In the genomic region with DNA sequence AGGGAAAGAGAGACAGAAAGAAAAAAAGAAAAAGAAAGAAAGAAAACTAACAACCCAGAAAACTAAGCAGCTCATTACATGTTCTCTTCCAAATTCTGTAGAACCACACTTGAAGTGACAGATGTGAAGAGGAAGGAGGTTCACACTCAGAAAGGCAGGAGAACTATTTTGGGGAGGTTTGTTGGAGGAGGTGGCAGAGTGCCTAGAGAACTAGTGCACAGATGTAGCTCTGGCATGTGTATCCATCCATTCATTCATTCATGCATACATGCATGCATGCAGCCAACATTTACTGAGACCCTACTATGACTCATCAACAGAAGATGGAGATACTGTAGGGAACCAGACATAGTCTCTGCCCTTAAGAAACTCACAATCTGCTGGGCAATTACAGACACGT, we compare ENCODE assay signal across 30 cellular contexts.
"Had no signal": no experiment of that assay in that cellular context is flagged by ENCODE, and none has a peak within 500 bp of the region (broad histone marks: within the 10 kb centered on the region; RNA-seq: fewer than 3 reads in every experiment).

No MANE protein-coding gene starts in this region.

- H3K27me3 ChIP-seq: brain microvascular endothelial cell, esophagus squamous epithelium, gastroesophageal sphincter had no signal

- DNase-seq: activated B cell treated with CpG ODN at 0.5 μM for 24 hours; activated CD4-positive, alpha-beta T cell treated with anti-CD3 and anti-CD28 coated beads for 48 hours; activated CD4-positive, alpha-beta T cell treated with anti-CD3 and anti-CD28 coated beads, Interleukin-2, amount 50 U/mL, for 1 hour; activated CD4-positive, alpha-beta T cell treated with anti-CD3 and anti-CD28 coated beads, Interleukin-2, amount 50 U/mL, for 48 hours; activated CD8-positive, alpha-beta memory T cell treated with anti-CD3 and anti-CD28 coated beads for 24 hours; activated CD8-positive, alpha-beta T cell treated with anti-CD3 and anti-CD28 coated beads for 36 hours; activated effector memory CD4-positive, alpha-beta T cell treated with Interleukin-2 at 50 U/mL for 16 hours; activated gamma-delta T cell treated with Interleukin-2 at 50 U/mL for 16 hours; activated naive CD4-positive, alpha-beta T cell treated with anti-CD3 and anti-CD28 coated beads, Interleukin-2, amount 50 U/mL, for 16 hours; activated naive CD4-positive, alpha-beta T cell treated with Interleukin-2 at 50 U/mL for 16 hours; activated T-cell treated with anti-CD3 and anti-CD28 coated beads, Interleukin-2, amount 50 U/mL, for 4 hours; amniotic stem cell; brain microvascular endothelial cell; cortex of kidney; dermis blood vessel endothelial cell; effector CD4-positive, alpha-beta T cell; effector memory CD8-positive, alpha-beta T cell; esophagus squamous epithelium; foreskin melanocyte; heart right ventricle; T-helper 17 cell; T1000; WERI-Rb-1 had no signal

- H3K36me3 ChIP-seq: brain microvascular endothelial cell, esophagus squamous epithelium, gastroesophageal sphincter, heart right ventricle, WERI-Rb-1 had no signal

- FAIRE-seq: astrocyte, bronchial epithelial cell, colon had no signal

- H3K4me1 ChIP-seq: esophagus squamous epithelium, gastroesophageal sphincter, heart right ventricle had no signal

- H3K9me3 ChIP-seq: esophagus squamous epithelium, gastroesophageal sphincter, heart right ventricle had no signal

- H3K4me3 ChIP-seq: esophagus squamous epithelium, gastroesophageal sphincter, heart right ventricle had no signal

- ATAC-seq: activated CD4-positive, CD25-positive, alpha-beta regulatory T cell treated with anti-CD3 and anti-CD28 coated beads, Interleukin-2, amount 50 U/mL, for 24 hours; activated CD8-positive, alpha-beta T cell treated with anti-CD3 and anti-CD28 coated beads for 36 hours; activated T-cell treated with anti-CD3 and anti-CD28 coated beads, Interleukin-2, amount 50 U/mL, for 4 hours; activated T-helper 17 cell treated with anti-CD3 and anti-CD28 coated beads, Interleukin-2, amount 50 U/mL, for 72 hours; effector memory CD8-positive, alpha-beta T cell; gastroesophageal sphincter; heart right ventricle; T-helper 17 cell had no signal

- H3K27ac ChIP-seq: brain microvascular endothelial cell, epithelial cell of prostate, esophagus squamous epithelium, gastroesophageal sphincter, heart right ventricle, WERI-Rb-1 had no signal
